18 cellular contexts compared by ENCODE assay signal in genomic region chr6:29924287-29924686, GRCh38. TPM values are rescaled to one million over a fixed set of nuclear protein-coding genes. Genes with fewer than 3 reads are reported as not detected.
DNase-seq lines count a peak whose midpoint lies in the region; ATAC-seq and TF ChIP-seq lines count a peak whose summit lies in the region.
"Had no signal": no experiment of that assay in that cellular context is flagged by ENCODE, and none has a peak within 500 bp of the region (broad histone marks: within the 10 kb centered on the region; RNA-seq: fewer than 3 reads in every experiment).

No MANE protein-coding gene starts in this region.

- no peaks in the 10 kb centered on the region for H3K36me3 ChIP-seq in mammary epithelial cell (ENCODE audit: insufficient read depth, low read length)
- no peaks in the 10 kb centered on the region for H3K36me3 ChIP-seq in RWPE2 (ENCODE audit: low read depth)
- no peaks in the 10 kb centered on the region for H3K36me3 ChIP-seq in Caco-2 (ENCODE audit: control insufficient read depth, insufficient read depth, low read length)
- H3K36me3 ChIP-seq: SJCRH30 had no signal

- no peak for ATAC-seq in RWPE2 (ENCODE audit: low read depth)
- ATAC-seq in foreskin keratinocyte: peak; percentile 23
- ATAC-seq: PC-3 had no signal

- H3K4me3 ChIP-seq in mammary epithelial cell (replicated peaks in 1 of 3; ENCODE audit: insufficient read depth in 1 of 3, low read depth in 2 of 3, low read length in 3 of 3) (no peak overlapping the region), RWPE2 (ENCODE audit: severe bottlenecking) (no peak overlapping the region), Caco-2 (ENCODE audit: low read depth, low read length) (no peak overlapping the region)
- H3K4me3 ChIP-seq: SJCRH30 had no signal

- H3K4me1 Mint-ChIP-seq in MCF 10A (ENCODE audit: insufficient read depth, unreplicated experiment) (peaks cover 15% of the 10 kb centered on the region), Caco-2 (ENCODE audit: low read depth, unreplicated experiment) (peaks cover 6% of the 10 kb centered on the region)

- H3K4me1 ChIP-seq in mammary epithelial cell (ENCODE audit: insufficient read depth, low read length) (peaks cover 31% of the 10 kb centered on the region), RWPE2 (ENCODE audit: insufficient read depth, poor library complexity, severe bottlenecking) (peaks cover 14% of the 10 kb centered on the region), foreskin keratinocyte (peaks cover 13% of the 10 kb centered on the region), Caco-2 (no peaks in the 10 kb centered on the region)
- H3K4me1 ChIP-seq: SJCRH30 had no signal

- TF ChIP-seq CTCF in mammary epithelial cell (conservative IDR thresholded peaks at IDR 0.05 in 1 of 2, IDR thresholded peaks at IDR 0.05 in 1 of 2; ENCODE audit: extremely low read depth in 1 of 2, insufficient read depth in 1 of 2, low read depth in 1 of 2, low read length in 2 of 2) (no peak), MCF 10A (IDR thresholded peaks at IDR 0.05; ENCODE audit: unreplicated experiment) (no peak), RWPE2 (IDR thresholded peaks at IDR 0.05; ENCODE audit: poor library complexity, severe bottlenecking) (no peak), foreskin keratinocyte (conservative IDR thresholded peaks at IDR 0.05) (no peak), Caco-2 (IDR thresholded peaks at IDR 0.05; ENCODE audit: insufficient read depth in 1 of 2, low read depth in 1 of 2, low read length in 1 of 2, severe bottlenecking in 1 of 2, unreplicated experiment in 1 of 2) (no peak), GM10266 (IDR thresholded peaks at IDR 0.05; ENCODE audit: control insufficient read depth, insufficient read depth, low read depth, missing control alignments) (no peak)

- BruUV-seq in mammary epithelial cell (replicated peaks; lab: Mats Ljungman, UMichigan) (no TSS peak), MCF 10A (replicated peaks; lab: Mats Ljungman, UMichigan) (no TSS peak), Caco-2 (replicated peaks; lab: Mats Ljungman, UMichigan) (no TSS peak)

- POLR2A ChIA-PET in MCF 10A (lab: Yijun Ruan, JAX) (no interaction called here), Caco-2 (lab: Charles Lee) (no interaction called here)

- no peak for DNase-seq in mammary epithelial cell
- no peak for DNase-seq in MCF 10A (ENCODE audit: unreplicated experiment)
- DNase-seq in RWPE2 (ENCODE audit: low spot score): no peak
- DNase-seq in foreskin keratinocyte: no peak
- no peak for DNase-seq in Caco-2
- no peak for DNase-seq in occipital lobe (lab: John Stamatoyannopoulos, UW)
- no peak for DNase-seq in GM10266 (ENCODE audit: extremely low spot score)
- DNase-seq: COR-L47, H9, KBM-7, NCI-H1048, NCI-H1694 treated with DMSO at 0.1 percent for 48 hours, NCI-H446 treated with DMSO at 0.1 percent for 48 hours, NCI-H774, SJCRH30 had no signal

- dilution Hi-C loops in mammary epithelial cell (cut with HindIII; ENCODE audit: low sequenced_read_pairs): loop anchor here (5.0 kb wide), 1 partner anchor 88 kb away; no protein-coding TSS in a partner anchor

- 93% methylated on average over 3 of the region's 3 CpGs for WGBS in mammary epithelial cell (ENCODE audit: low coverage, missing lambda C conversion rate)

- H3K9me3 ChIP-seq in mammary epithelial cell (replicated peaks; ENCODE audit: insufficient read depth, low read length): no peaks in the 10 kb centered on the region
- no peaks in the 10 kb centered on the region for H3K9me3 ChIP-seq in RWPE2 (ENCODE audit: severe bottlenecking)
- H3K9me3 ChIP-seq in Caco-2: no peaks in the 10 kb centered on the region
- H3K9me3 ChIP-seq: SJCRH30 had no signal

- in situ Hi-C loops in mammary epithelial cell (cut with MboI; ENCODE audit: low sequenced_read_pairs in 2 of 2): no loop called here

- H3K27ac ChIP-seq in mammary epithelial cell (ENCODE audit: insufficient read depth, low read depth, low read length): peak overlapping the region; percentile 85
- peak overlapping the region; percentile 55 for H3K27ac ChIP-seq in RWPE2 (ENCODE audit: poor library complexity, severe bottlenecking)
- H3K27ac ChIP-seq in foreskin keratinocyte: peak overlapping the region; percentile 8
- H3K27ac ChIP-seq: C4-2B, RWPE1, SJCRH30 had no signal

- H3K27me3 ChIP-seq in mammary epithelial cell (ENCODE audit: insufficient read depth, low read length): no peaks in the 10 kb centered on the region
- no peaks in the 10 kb centered on the region for H3K27me3 ChIP-seq in RWPE2 (ENCODE audit: insufficient read depth, poor library complexity, severe bottlenecking)
- no peaks in the 10 kb centered on the region for H3K27me3 ChIP-seq in foreskin keratinocyte
- H3K27me3 ChIP-seq in Caco-2 (replicated peaks; ENCODE audit: control insufficient read depth, insufficient read depth, low read length): no peaks in the 10 kb centered on the region
- H3K27me3 ChIP-seq: SJCRH30 had no signal

- H3K27me3 Mint-ChIP-seq in MCF 10A (ENCODE audit: insufficient read depth, unreplicated experiment) (peaks cover 19% of the 10 kb centered on the region), Caco-2 (ENCODE audit: insufficient read depth, unreplicated experiment) (no peaks in the 10 kb centered on the region)

- H3K9ac ChIP-seq in mammary epithelial cell (ENCODE audit: insufficient read depth, low read length): no peak overlapping the region

- no peaks in the 10 kb centered on the region for H3K79me2 ChIP-seq in mammary epithelial cell (ENCODE audit: insufficient read depth, low read length)

- intact Hi-C loops in mammary epithelial cell (cut with micrococcal nuclease) (no loop called here), MCF 10A (cut with micrococcal nuclease) (no loop called here), Caco-2 (cut with micrococcal nuclease; ENCODE audit: unreplicated experiment) (no loop called here)

- H3K27ac Mint-ChIP-seq in MCF 10A (ENCODE audit: low read depth, unreplicated experiment): no peak overlapping the region
- no peak overlapping the region for H3K27ac Mint-ChIP-seq in Caco-2 (ENCODE audit: unreplicated experiment)
- H3K27ac Mint-ChIP-seq: H9 had no signal

- H3K4me2 ChIP-seq in mammary epithelial cell (ENCODE audit: insufficient read depth, low read depth, low read length): no peak overlapping the region

- H4K20me1 ChIP-seq in mammary epithelial cell (ENCODE audit: insufficient read depth, low read length): no peaks in the 10 kb centered on the region

- H3K36me3 Mint-ChIP-seq in MCF 10A (ENCODE audit: insufficient read depth, unreplicated experiment) (no peaks in the 10 kb centered on the region), Caco-2 (ENCODE audit: insufficient read depth, unreplicated experiment) (no peaks in the 10 kb centered on the region)

- H2AFZ ChIP-seq in mammary epithelial cell (ENCODE audit: low read depth, low read length): no peak overlapping the region

- CTCF ChIA-PET in mammary epithelial cell (lab: Charles Lee; ENCODE audit: low non-redundant PET) (no interaction called here), MCF 10A (lab: Yijun Ruan, JAX) (no interaction called here), Caco-2 (lab: Charles Lee) (no interaction called here)

- H3K9me3 Mint-ChIP-seq in MCF 10A (ENCODE audit: unreplicated experiment) (no peaks in the 10 kb centered on the region), Caco-2 (ENCODE audit: unreplicated experiment) (no peaks in the 10 kb centered on the region)

- no peak overlapping the region for H3K4me3 Mint-ChIP-seq in MCF 10A (ENCODE audit: unreplicated experiment)
- H3K4me3 Mint-ChIP-seq in Caco-2 (ENCODE audit: unreplicated experiment): no peak overlapping the region
- H3K4me3 Mint-ChIP-seq: H9 had no signal

RNA-seq across cellular contexts. Expression of gene HLA-A, which starts 18.0 kb away (rescaled TPM):
- total RNA-seq in mammary epithelial cell (100 to 1,000 TPM; 217 to 345 TPM), MCF 10A (2022) (139 and 217 TPM in 2 replicates), foreskin keratinocyte (230 and 262 TPM in 2 replicates), Caco-2 (2022) (192 and 198 TPM in 2 replicates), occipital lobe (46.6 TPM)
- polyA plus RNA-seq in mammary epithelial cell (291 TPM), foreskin keratinocyte (273 and 304 TPM in 2 replicates)
- 188 TPM for polyA minus RNA-seq in mammary epithelial cell

Comparison
In these comparisons a context has a peak if more than half of its experiments do, and no peak if none do; other contexts are left out.
1. H3K27ac ChIP-seq: peak in every context shown above with its lines; median percentile 85 in mammary epithelial cell; 55 in RWPE2; 8 in foreskin keratinocyte.